Comparison of ENCODE assay signal across 17 cellular contexts in the genomic region with DNA sequence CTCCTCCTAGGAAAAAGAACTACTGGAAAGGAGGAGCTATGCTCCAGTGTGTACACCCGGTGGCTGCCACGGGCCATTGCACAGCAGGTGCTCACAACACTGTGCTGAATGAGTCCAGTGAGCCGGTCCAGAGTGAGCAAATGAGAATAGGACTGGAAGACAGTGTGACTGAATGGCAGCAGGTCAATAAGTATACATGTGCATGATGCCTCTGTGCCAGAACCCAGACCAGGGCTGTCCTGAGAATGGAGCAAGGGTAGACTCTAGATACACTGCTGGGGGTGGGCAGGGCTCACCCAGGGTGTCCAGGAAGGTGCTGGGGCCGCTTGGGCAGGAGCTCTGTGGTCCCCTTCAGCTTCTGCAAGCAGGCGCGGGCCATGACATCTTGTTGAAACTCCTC. TPM values are rescaled to one million over a fixed set of nuclear protein-coding genes. Genes with fewer than 3 reads are reported as not detected.
DNase-seq lines count a peak whose midpoint lies in the region; ATAC-seq, FAIRE-seq and TF ChIP-seq lines count a peak whose summit lies in the region.
"Had no signal": no experiment of that assay in that cellular context is flagged by ENCODE, and none has a peak within 500 bp of the region (broad histone marks: within the 10 kb centered on the region; RNA-seq: fewer than 3 reads in every experiment).

No MANE protein-coding gene starts in this region.

- in situ Hi-C loops in HepG2 (cut with HindIII; ENCODE audit: extremely low pct_ligation_motif_present, low pct_unique_long_range_greater_than_20kb): no loop called here

- no peak for TF ChIP-seq EP300 in HepG2 (IDR thresholded peaks at IDR 0.05; ENCODE audit: low read depth in 2 of 2, low read length in 2 of 2)
- no peak for TF ChIP-seq EP300 in HepG2 (CRISPR knock-in tag; IDR thresholded peaks at IDR 0.05; ENCODE audit: borderline replicate concordance)

- H3K9ac ChIP-seq in HepG2 (ENCODE audit: insufficient read depth, low read depth, low read length): no peak overlapping the region

- H3K4me3 ChIP-seq in HepG2 (replicated peaks in 1 of 3; ENCODE audit: insufficient read depth in 1 of 3, low read depth in 2 of 3, low read length in 3 of 3): no peak overlapping the region
- no peak overlapping the region for H3K4me3 ChIP-seq in right lobe of liver
- H3K4me3 ChIP-seq in thyroid gland (replicated peaks in 1 of 3): no peak overlapping the region

- H3K4me1 ChIP-seq in HepG2 (ENCODE audit: insufficient read depth, low read length): peaks cover 23% of the 10 kb centered on the region
- peaks cover 0 to 9% (median under 1%) of the 10 kb centered on the region in 4 donors for H3K4me1 ChIP-seq in right lobe of liver
- H3K4me1 ChIP-seq in thyroid gland: peaks cover under 1 to 7% of the 10 kb centered on the region in 2 donors

- H3K36me3 ChIP-seq in HepG2 (replicated peaks in 1 of 2; ENCODE audit: control insufficient read depth in 1 of 2, insufficient read depth in 2 of 2, low read length in 2 of 2) (peaks cover 56 to 95% of the 10 kb centered on the region in 2 experiments), right lobe of liver (peaks cover 0 to 82% (median 57%) of the 10 kb centered on the region in 4 donors), thyroid gland (peaks cover 90 to 93% of the 10 kb centered on the region in 2 donors)

- TF ChIP-seq POLR2A in HepG2 (IDR thresholded peaks at IDR 0.05; ENCODE audit: insufficient read depth in 1 of 2, low read depth in 2 of 2, low read length in 2 of 2) (no peak), right lobe of liver (IDR thresholded peaks at IDR 0.05) (no peak), thyroid gland (IDR thresholded peaks at IDR 0.05) (no peak)

- H3K4me1 Mint-ChIP-seq in activated T-helper 17 cell treated with anti-CD3 and anti-CD28 coated beads, Interleukin-2, amount 50 U/mL, for 72 hours: peaks cover 26% of the 10 kb centered on the region

- H4K20me1 ChIP-seq in HepG2 (ENCODE audit: insufficient read depth, low read length): peaks cover 4% of the 10 kb centered on the region; the same call in 1 of the 2 replicates

- H3K4me2 ChIP-seq in HepG2 (ENCODE audit: low read depth, low read length): no peak overlapping the region

- H3K27me3 ChIP-seq in HepG2 (ENCODE audit: control insufficient read depth in 1 of 2, insufficient read depth in 2 of 2, low read length in 2 of 2) (no peaks in the 10 kb centered on the region; a peak in 1 of 5 replicates), right lobe of liver (no peaks in the 10 kb centered on the region), thyroid gland (no peaks in the 10 kb centered on the region)

- no peak for FAIRE-seq in HepG2 (lab: Jason Lieb, UNC)
- FAIRE-seq: H54 had no signal

- DNase-seq in NCI-H1694 treated with DMSO at 0.1 percent for 48 hours (lab: John Stamatoyannopoulos, UW) (peak; percentile 95), NCI-H1694 (lab: John Stamatoyannopoulos, UW) (no peak), HepG2 (ENCODE audit: low spot score) (no peak), right lobe of liver (no peak), thyroid gland (peak; percentile 53 to 68), NK-92 (lab: John Stamatoyannopoulos, UW; ENCODE audit: unreplicated experiment) (no peak)
- DNase-seq in stimulated activated CD4-positive, alpha-beta T cell treated with anti-CD3 and anti-CD28 coated beads, Interleukin-4, amount 100 ng/mL, for 4 hours: no peak
- DNase-seq: activated B cell treated with CpG ODN at 0.5 μM for 24 hours; activated gamma-delta T cell treated with Interleukin-2 at 50 U/mL for 16 hours; EL; foreskin fibroblast; mesenchymal stem cell; NCI-H2081; stimulated activated naive CD4-positive, alpha-beta T cell had no signal

- BruUV-seq in HepG2 (replicated peaks; lab: Mats Ljungman, UMichigan): no TSS peak

- H2AFZ ChIP-seq in HepG2 (ENCODE audit: low read length): no peak overlapping the region

- peaks cover 2% of the 10 kb centered on the region for H3K79me2 ChIP-seq in HepG2 (ENCODE audit: insufficient read depth, low read length)

- no peak overlapping the region for H3K4me3 Mint-ChIP-seq in activated T-helper 17 cell treated with anti-CD3 and anti-CD28 coated beads, Interleukin-2, amount 50 U/mL, for 72 hours
- H3K4me3 Mint-ChIP-seq: activated B cell treated with CpG ODN at 0.5 μM for 24 hours, nephron had no signal

- TF ChIP-seq RAD21 in HepG2 (CRISPR knock-in tag; IDR thresholded peaks at IDR 0.05): no peak

- CTCF ChIA-PET in HepG2 (lab: Yijun Ruan, JAX; ENCODE audit: low intra/inter-chr PET ratio, low total read pairs): no interaction called here

- POLR2A ChIA-PET in HepG2 (lab: Yijun Ruan, JAX): interaction anchor here (1.0 kb wide), 1 partner anchor 9 kb away, joined by 4 read pairs; a partner anchor contains a TSS

- intact Hi-C loops in HepG2 (cut with micrococcal nuclease; ENCODE audit: unreplicated experiment): no loop called here
- intact Hi-C loops in right lobe of liver (cut with DNase I): no loop called here
- intact Hi-C loops in thyroid gland (cut with DNase I): loop anchor here (2.0 kb wide), 1 partner anchor 36 kb away; no protein-coding TSS in a partner anchor

- peak overlapping the region; percentile 41 for H3K27ac Mint-ChIP-seq in activated T-helper 17 cell treated with anti-CD3 and anti-CD28 coated beads, Interleukin-2, amount 50 U/mL, for 72 hours
- H3K27ac Mint-ChIP-seq: activated B cell treated with CpG ODN at 0.5 μM for 24 hours, nephron had no signal

- H3K36me3 Mint-ChIP-seq in activated T-helper 17 cell treated with anti-CD3 and anti-CD28 coated beads, Interleukin-2, amount 50 U/mL, for 72 hours (ENCODE audit: low read depth): peaks cover 98% of the 10 kb centered on the region

- peak; percentile 25 for ATAC-seq in HepG2
- no peak for ATAC-seq in right lobe of liver
- ATAC-seq in activated T-helper 17 cell treated with anti-CD3 and anti-CD28 coated beads, Interleukin-2, amount 50 U/mL, for 72 hours (replicated peaks): no peak

- no peaks in the 10 kb centered on the region for H3K9me3 Mint-ChIP-seq in activated T-helper 17 cell treated with anti-CD3 and anti-CD28 coated beads, Interleukin-2, amount 50 U/mL, for 72 hours
- H3K9me3 Mint-ChIP-seq: activated B cell treated with CpG ODN at 0.5 μM for 24 hours, nephron had no signal

- TF ChIP-seq CTCF in HepG2 (CRISPR knock-in tag; IDR thresholded peaks at IDR 0.05) (no peak), right lobe of liver (IDR thresholded peaks at IDR 0.05) (no peak), thyroid gland (IDR thresholded peaks at IDR 0.05) (no peak)

- H3K9me3 ChIP-seq in HepG2 (ENCODE audit: low read length): no peaks in the 10 kb centered on the region
- no peaks in the 10 kb centered on the region for H3K9me3 ChIP-seq in right lobe of liver
- no peaks in the 10 kb centered on the region for H3K9me3 ChIP-seq in thyroid gland

- no peak overlapping the region for H3K27ac ChIP-seq in HepG2 (ENCODE audit: extremely low read length, insufficient read depth, low read length)
- no peak overlapping the region for H3K27ac ChIP-seq in right lobe of liver
- no peak overlapping the region for H3K27ac ChIP-seq in thyroid gland

- H3K27me3 Mint-ChIP-seq in activated T-helper 17 cell treated with anti-CD3 and anti-CD28 coated beads, Interleukin-2, amount 50 U/mL, for 72 hours: no peaks in the 10 kb centered on the region
- H3K27me3 Mint-ChIP-seq: activated B cell treated with CpG ODN at 0.5 μM for 24 hours had no signal

- WGBS in HepG2 (ENCODE audit: low lambda C conversion rate): 83% methylated on average over 4 of the region's 6 CpGs
- WGBS in right lobe of liver (ENCODE audit: insufficient coverage, low coverage, low lambda C conversion rate, missing lambda C conversion rate): no CpG with 5 or more reads among the region's 6 CpGs
- WGBS in thyroid gland, 2 donors: 46 to 68% methylated on average over 6 of the region's 6 CpGs

TF ChIP-seq in HepG2, 621 proteins besides CTCF, POLR2A, EP300 and RAD21:
- no peak for TF ChIP-seq TOE1 (CRISPR knock-in tag; IDR thresholded peaks at IDR 0.05)
- TF ChIP-seq, protein P1, sequence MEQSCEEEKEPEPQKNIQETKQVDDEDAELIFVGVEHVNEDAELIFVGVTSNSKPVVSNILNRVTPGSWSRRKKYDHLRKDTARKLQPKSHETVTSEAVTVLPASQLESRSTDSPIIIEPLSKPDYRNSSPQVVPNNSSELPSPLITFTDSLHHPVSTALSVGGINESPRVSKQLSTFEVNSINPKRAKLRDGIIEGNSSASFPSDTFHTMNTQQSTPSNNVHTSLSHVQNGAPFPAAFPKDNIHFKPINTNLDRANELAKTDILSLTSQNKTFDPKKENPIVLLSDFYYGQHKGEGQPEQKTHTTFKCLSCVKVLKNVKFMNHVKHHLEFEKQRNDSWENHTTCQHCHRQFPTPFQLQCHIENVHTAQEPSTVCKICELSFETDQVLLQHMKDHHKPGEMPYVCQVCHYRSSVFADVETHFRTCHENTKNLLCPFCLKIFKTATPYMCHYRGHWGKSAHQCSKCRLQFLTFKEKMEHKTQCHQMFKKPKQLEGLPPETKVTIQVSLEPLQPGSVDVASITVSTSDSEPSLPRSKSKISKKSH (CRISPR knock-in tag; IDR thresholded peaks at IDR 0.05; ENCODE audit: borderline replicate concordance): no peak

RNA-seq across cellular contexts. Expression of a gene that starts 8.3 kb away (rescaled TPM):
- 19.1 and 35.5 TPM in 2 replicates for total RNA-seq in HepG2 (2016; rRNA removed; fragmentation: Illumina TruSeq; extraction: Trizol)
- total RNA-seq in HepG2 (2016; cell fraction: cytosol; rRNA removed; fragmentation: Illumina TruSeq; extraction: Trizol; ENCODE audit: low read depth): 6.9 and 8.0 TPM in 2 replicates
- total RNA-seq in HepG2 (2016; cell fraction: insoluble cytoplasmic fraction; rRNA removed; fragmentation: Illumina TruSeq; extraction: Trizol): 16.0 and 36.6 TPM in 2 replicates
- total RNA-seq in HepG2 (2016; cell fraction: membrane; rRNA removed; fragmentation: Illumina TruSeq; extraction: Trizol): 11.4 and 21.6 TPM in 2 replicates
- total RNA-seq in HepG2 (2016; cell fraction: nucleus; rRNA removed; fragmentation: Illumina TruSeq; extraction: Trizol): 38.6 and 60.2 TPM in 2 replicates
- 25.7 and 26.6 TPM in 2 replicates for polyA plus RNA-seq in HepG2 (2011; rRNA removed)
- polyA plus RNA-seq in HepG2 (2011; cell fraction: cytosol; rRNA removed): 13.7 and 15.2 TPM in 2 replicates
- 142 and 145 TPM in 2 replicates for polyA plus RNA-seq in HepG2 (2011; cell fraction: nucleus; rRNA removed)
- polyA plus RNA-seq in HepG2 (2012): 28.3 and 36.3 TPM in 2 replicates
- 3.7 and 4.1 TPM in 2 replicates for polyA plus RNA-seq in HepG2 (2016; cell fraction: cytosol; fragmentation: Illumina TruSeq; extraction: Trizol; ENCODE audit: low read depth)
- polyA plus RNA-seq in HepG2 (2016; cell fraction: insoluble cytoplasmic fraction; fragmentation: Illumina TruSeq; extraction: Trizol; ENCODE audit: low read depth): 16.4 and 17.4 TPM in 2 replicates
- polyA plus RNA-seq in HepG2 (2016; cell fraction: membrane; fragmentation: Illumina TruSeq; extraction: Trizol; ENCODE audit: low read depth): 6.7 and 7.3 TPM in 2 replicates
- 82.0 and 91.8 TPM in 2 replicates for polyA plus RNA-seq in HepG2 (2016; cell fraction: nucleus; fragmentation: Illumina TruSeq; extraction: Trizol; ENCODE audit: insufficient read depth, low read depth)
- 52.1 and 71.8 TPM in 2 replicates for polyA minus RNA-seq in HepG2 (2011; rRNA and poly(A)+ RNA removed; ENCODE audit: low replicate concordance)
- 13.2 and 24.3 TPM in 2 replicates for polyA minus RNA-seq in HepG2 (2011; cell fraction: cytosol; rRNA and poly(A)+ RNA removed)
- 84.7 and 98.0 TPM in 2 replicates for polyA minus RNA-seq in HepG2 (2011; cell fraction: nucleus; rRNA and poly(A)+ RNA removed)
- total RNA-seq in right lobe of liver: 10 to 100 TPM; 26.3 to 34.7 (median 30.3) TPM
- 10 to 100 TPM; 76.9 to 89.7 TPM for total RNA-seq in activated T-helper 17 cell treated with anti-CD3 and anti-CD28 coated beads, Interleukin-2, amount 50 U/mL, for 72 hours
- total RNA-seq in thyroid gland: 10 to 100 TPM; 31.2 to 78.8 (median 61.0) TPM

Comparison
In these comparisons a context has a peak if more than half of its experiments do, and no peak if none do; other contexts are left out.
1. DNase-seq: peak in NCI-H1694 treated with DMSO at 0.1 percent for 48 hours (single experiment) and thyroid gland (2 of 2); none in NCI-H1694 (single experiment), HepG2 (single experiment), right lobe of liver (0 of 3), stimulated activated CD4-positive, alpha-beta T cell treated with anti-CD3 and anti-CD28 coated beads, Interleukin-4, amount 100 ng/mL, for 4 hours (0 of 2) and NK-92 (single experiment).